Comparison of ENCODE assay signal across 1 cellular context in genomic region chr12:51836012-51836832, GRCh38.
TF ChIP-seq lines count a peak whose summit lies in the region.

No MANE protein-coding gene starts in this region.

TF ChIP-seq in HCT116, 20 proteins besides CTCF, POLR2A, EP300 and RAD21 (continued from another document):
- TF ChIP-seq, protein P1, sequence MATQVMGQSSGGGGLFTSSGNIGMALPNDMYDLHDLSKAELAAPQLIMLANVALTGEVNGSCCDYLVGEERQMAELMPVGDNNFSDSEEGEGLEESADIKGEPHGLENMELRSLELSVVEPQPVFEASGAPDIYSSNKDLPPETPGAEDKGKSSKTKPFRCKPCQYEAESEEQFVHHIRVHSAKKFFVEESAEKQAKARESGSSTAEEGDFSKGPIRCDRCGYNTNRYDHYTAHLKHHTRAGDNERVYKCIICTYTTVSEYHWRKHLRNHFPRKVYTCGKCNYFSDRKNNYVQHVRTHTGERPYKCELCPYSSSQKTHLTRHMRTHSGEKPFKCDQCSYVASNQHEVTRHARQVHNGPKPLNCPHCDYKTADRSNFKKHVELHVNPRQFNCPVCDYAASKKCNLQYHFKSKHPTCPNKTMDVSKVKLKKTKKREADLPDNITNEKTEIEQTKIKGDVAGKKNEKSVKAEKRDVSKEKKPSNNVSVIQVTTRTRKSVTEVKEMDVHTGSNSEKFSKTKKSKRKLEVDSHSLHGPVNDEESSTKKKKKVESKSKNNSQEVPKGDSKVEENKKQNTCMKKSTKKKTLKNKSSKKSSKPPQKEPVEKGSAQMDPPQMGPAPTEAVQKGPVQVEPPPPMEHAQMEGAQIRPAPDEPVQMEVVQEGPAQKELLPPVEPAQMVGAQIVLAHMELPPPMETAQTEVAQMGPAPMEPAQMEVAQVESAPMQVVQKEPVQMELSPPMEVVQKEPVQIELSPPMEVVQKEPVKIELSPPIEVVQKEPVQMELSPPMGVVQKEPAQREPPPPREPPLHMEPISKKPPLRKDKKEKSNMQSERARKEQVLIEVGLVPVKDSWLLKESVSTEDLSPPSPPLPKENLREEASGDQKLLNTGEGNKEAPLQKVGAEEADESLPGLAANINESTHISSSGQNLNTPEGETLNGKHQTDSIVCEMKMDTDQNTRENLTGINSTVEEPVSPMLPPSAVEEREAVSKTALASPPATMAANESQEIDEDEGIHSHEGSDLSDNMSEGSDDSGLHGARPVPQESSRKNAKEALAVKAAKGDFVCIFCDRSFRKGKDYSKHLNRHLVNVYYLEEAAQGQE (IDR thresholded peaks at IDR 0.05; ENCODE audit: low read depth) = no peak
- no peak for TF ChIP-seq MAX (IDR thresholded peaks at IDR 0.05)
- no peak for TF ChIP-seq SIN3A (IDR thresholded peaks at IDR 0.05; ENCODE audit: low read depth)
- TF ChIP-seq ELF1 (IDR thresholded peaks at IDR 0.05; ENCODE audit: borderline replicate concordance, low read depth) = no peak
- TF ChIP-seq CBX3 (IDR thresholded peaks at IDR 0.05; ENCODE audit: low read depth) = no peak
- TF ChIP-seq POLR2AphosphoS5 (IDR thresholded peaks at IDR 0.05; ENCODE audit: low read depth, low read length) = no peak
- TF ChIP-seq SRF (IDR thresholded peaks at IDR 0.05; ENCODE audit: low read depth) = no peak
- TF ChIP-seq EZH2phosphoT487 (IDR thresholded peaks at IDR 0.05; ENCODE audit: borderline replicate concordance) = no peak
- no peak for TF ChIP-seq YY1 (IDR thresholded peaks at IDR 0.05; ENCODE audit: extremely low read depth, insufficient replicate concordance, low read depth, low read length)
- no peak for TF ChIP-seq FOSL1 (IDR thresholded peaks at IDR 0.05; ENCODE audit: low read depth)
- no peak for TF ChIP-seq SP1 (IDR thresholded peaks at IDR 0.05; ENCODE audit: low read depth)
- no peak for TF ChIP-seq CEBPB (IDR thresholded peaks at IDR 0.05; ENCODE audit: low read depth)
- no peak for TF ChIP-seq ATF3 (IDR thresholded peaks at IDR 0.05)
- no peak for TF ChIP-seq EGR1 (IDR thresholded peaks at IDR 0.05; ENCODE audit: low read depth)
